In the genomic region with DNA sequence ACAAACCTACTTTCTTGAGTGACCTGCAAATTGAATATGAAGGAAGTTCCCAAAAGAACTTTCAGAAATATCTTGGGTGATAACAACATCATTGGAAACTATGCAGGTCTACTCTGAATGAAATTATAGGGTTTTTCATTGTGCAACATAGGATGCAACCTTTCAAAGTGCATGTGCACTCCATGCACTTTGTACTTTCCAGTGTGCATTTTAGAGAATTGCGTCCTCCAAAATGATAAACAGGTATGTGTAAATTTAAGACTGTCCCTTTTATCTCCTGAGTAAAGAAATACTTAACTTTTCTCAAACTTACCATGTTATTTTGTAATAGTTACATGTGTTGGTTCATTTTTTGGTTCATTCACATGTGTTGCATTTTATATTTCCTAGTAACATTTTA, we compare ENCODE assay signal across 8 cellular contexts. TPM values are rescaled to one million over a fixed set of nuclear protein-coding genes. Genes with fewer than 3 reads are reported as not detected.
"Had no signal": no experiment of that assay in that cellular context is flagged by ENCODE, and none has a peak within 500 bp of the region (broad histone marks: within the 10 kb centered on the region; RNA-seq: fewer than 3 reads in every experiment).

No MANE protein-coding gene starts in this region.

- H3K4me2 ChIP-seq: GM23338 had no signal

- H3K4me3 ChIP-seq: GM23338, K562 had no signal

- ATAC-seq: GM23338, K562 had no signal

- DNase-seq: H9, HCEC 1CT, KG1 had no signal

- H2AFZ ChIP-seq: GM23338 had no signal

- FAIRE-seq: H1, H54, K562 had no signal

RNA-seq across cellular contexts. Expression of a gene that starts 16.9 kb away (rescaled TPM):
- total RNA-seq: GM23338, H1, H9, HT-29, K562 had no signal
- polyA plus RNA-seq: H1, K562 had no signal
